In the genomic region with DNA sequence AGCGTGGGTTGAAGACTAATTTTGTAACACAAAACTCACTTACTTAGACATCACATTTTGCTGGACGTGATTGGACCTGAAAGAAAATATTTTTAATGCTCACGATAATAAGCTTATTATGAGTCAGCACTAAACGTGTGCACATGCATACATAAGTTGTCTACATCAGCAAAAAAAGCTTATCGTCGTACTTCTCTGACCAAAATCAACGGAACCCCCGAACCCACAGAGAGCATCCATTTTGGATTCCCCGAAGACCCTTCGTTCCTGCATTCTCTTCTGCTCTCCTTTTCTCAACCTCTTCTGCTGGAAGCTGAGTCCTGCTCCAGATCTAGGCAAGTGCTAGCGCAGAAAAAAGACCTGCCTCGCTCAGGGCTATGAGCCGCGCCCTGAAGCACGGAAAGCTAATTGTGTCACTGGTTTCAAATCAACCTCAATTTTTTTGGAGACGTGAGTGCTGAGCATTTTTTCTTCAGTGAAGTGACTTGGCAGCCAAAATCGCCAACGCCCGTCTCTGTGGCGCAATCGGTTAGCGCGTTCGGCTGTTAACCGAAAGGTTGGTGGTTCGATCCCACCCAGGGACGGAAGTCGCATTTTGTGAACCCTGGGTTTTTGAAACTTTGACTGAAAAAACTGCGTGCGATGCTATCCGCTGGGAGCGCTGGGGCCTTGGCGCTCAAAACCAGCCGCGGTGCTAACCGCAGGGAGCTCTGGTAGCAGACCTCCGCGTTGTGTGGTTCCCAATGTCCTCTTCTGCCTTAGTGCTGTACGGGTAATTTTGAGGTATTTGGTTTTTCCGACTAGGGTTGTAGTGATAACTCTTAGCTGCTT, we compare ENCODE assay signal across 1 cellular context.
A peak's percentile ranks its signal among the peaks of the same experiment; 100 is the strongest.
TF ChIP-seq lines count a peak whose summit lies in the region.
"Not testable (repeated sequence)": the region's sequence is repeated elsewhere in the genome, so short reads cannot be mapped to it uniquely, and the experiment has no call there.

No MANE protein-coding gene starts in this region.

TF ChIP-seq in K562, 482 proteins besides CTCF, POLR2A, EP300 and RAD21 (continued from another document and continues in another):
- TF ChIP-seq POLR2G (IDR thresholded peaks at IDR 0.05; ENCODE audit: low read depth, low read length) (peak; percentile 78), RNF2 (IDR thresholded peaks at IDR 0.05) (peak; percentile 70; the same call in 1 of the 2 replicates), FOXJ2 (tag; IDR thresholded peaks at IDR 0.05) (peak; percentile 63; the same call in 1 of the 2 replicates), NFRKB (IDR thresholded peaks at IDR 0.05; ENCODE audit: low read depth) (peak; percentile 61; the same call in 1 of the 2 replicates), ZBTB8A (IDR thresholded peaks at IDR 0.05; ENCODE audit: partially characterized antibody) (peak; percentile 80), ZBTB1 (CRISPR knock-in tag; IDR thresholded peaks at IDR 0.05; ENCODE audit: borderline replicate concordance, low read depth) (peak; percentile 87), TBP (optimal IDR thresholded peaks at IDR 0.05; ENCODE audit: low read depth, low read length) (peak; percentile 97), SP1 (CRISPR knock-in tag; IDR thresholded peaks at IDR 0.05) (peak; percentile 89; the same call in 1 of the 2 replicates), MAFK (IDR thresholded peaks at IDR 0.05; ENCODE audit: low read length) (peak; percentile 95), ZNF24 (IDR thresholded peaks at IDR 0.05) (peak; percentile 74; the same call in 1 of the 2 replicates), C11orf30 (IDR thresholded peaks at IDR 0.05; ENCODE audit: low read depth) (peak; percentile 99), E2F3 (CRISPR knock-in tag; IDR thresholded peaks at IDR 0.05) (peak; percentile 75; the same call in 1 of the 2 replicates), TCF7 (IDR thresholded peaks at IDR 0.05; ENCODE audit: borderline replicate concordance) (peak; percentile 46; the same call in 1 of the 2 replicates), MEF2A (IDR thresholded peaks at IDR 0.05; ENCODE audit: control insufficient read depth, low read depth, low read length) (0 out of 2 replicates have a peak, but pooled peaks have one; percentile 16), NRF1 (conservative IDR thresholded peaks at IDR 0.05 in 1 of 2, IDR thresholded peaks at IDR 0.05 in 1 of 2) (peak; percentile 60 to 62), KDM5B (IDR thresholded peaks at IDR 0.05; ENCODE audit: insufficient replicate concordance, low read depth, low read length) (peak; percentile 78), JUN (IDR thresholded peaks at IDR 0.05; ENCODE audit: borderline replicate concordance, low read depth, low read length) (peak; percentile 48), SUPT5H (IDR thresholded peaks at IDR 0.05) (0 out of 2 replicates have a peak, but pooled peaks have one; percentile 62), TARDBP (IDR thresholded peaks at IDR 0.05) (peak; percentile 84; the same call in 1 of the 2 replicates), DPF2 (IDR thresholded peaks at IDR 0.05) (peak; percentile 13; the same call in 1 of the 2 replicates), ZNF766 (CRISPR knock-in tag; conservative IDR thresholded peaks at IDR 0.05) (peak; percentile 89), MAZ (CRISPR knock-in tag; conservative IDR thresholded peaks at IDR 0.05 in 1 of 2, IDR thresholded peaks at IDR 0.05 in 1 of 2) (peak; percentile 52 to 64; a peak in 3 of 4 replicates), ZSCAN29 (IDR thresholded peaks at IDR 0.05) (0 out of 2 replicates have a peak, but pooled peaks have one; percentile 62), DMBX1 (CRISPR knock-in tag; IDR thresholded peaks at IDR 0.05; ENCODE audit: borderline replicate concordance) (0 out of 2 replicates have a peak, but pooled peaks have one; percentile 29), CTBP1 (IDR thresholded peaks at IDR 0.05; ENCODE audit: borderline replicate concordance) (peak; percentile 73; the same call in 1 of the 2 replicates), CHCHD3 (CRISPR knock-in tag; IDR thresholded peaks at IDR 0.05) (0 out of 2 replicates have a peak, but pooled peaks have one; percentile 63), NR1H2 (CRISPR knock-in tag; IDR thresholded peaks at IDR 0.05) (0 out of 2 replicates have a peak, but pooled peaks have one; percentile 28), FOSL1 (tag; conservative IDR thresholded peaks at IDR 0.05) (peak; percentile 63), PHF8 (IDR thresholded peaks at IDR 0.05; ENCODE audit: borderline replicate concordance, low read length) (peak; percentile 29; the same call in 1 of the 2 replicates), RFX5 (IDR thresholded peaks at IDR 0.05; ENCODE audit: low read depth, low read length) (peak; percentile 29; the same call in 1 of the 2 replicates), HLTF (IDR thresholded peaks at IDR 0.05) (peak; percentile 40; the same call in 1 of the 2 replicates), CEBPG (CRISPR knock-in tag; IDR thresholded peaks at IDR 0.05) (peak; percentile 97), CEBPG (tag; conservative IDR thresholded peaks at IDR 0.05 in 1 of 2, IDR thresholded peaks at IDR 0.05 in 1 of 2) (peak; percentile 95 to 96), HNRNPLL (IDR thresholded peaks at IDR 0.05; ENCODE audit: low read depth, low read length, poor library complexity, severe bottlenecking) (peak; percentile 87), OTX1 (CRISPR knock-in tag; IDR thresholded peaks at IDR 0.05) (0 out of 2 replicates have a peak, but pooled peaks have one; percentile 35), CBX1 (IDR thresholded peaks at IDR 0.05; ENCODE audit: low read depth) (peak; percentile 91)
- TF ChIP-seq, protein P1, sequence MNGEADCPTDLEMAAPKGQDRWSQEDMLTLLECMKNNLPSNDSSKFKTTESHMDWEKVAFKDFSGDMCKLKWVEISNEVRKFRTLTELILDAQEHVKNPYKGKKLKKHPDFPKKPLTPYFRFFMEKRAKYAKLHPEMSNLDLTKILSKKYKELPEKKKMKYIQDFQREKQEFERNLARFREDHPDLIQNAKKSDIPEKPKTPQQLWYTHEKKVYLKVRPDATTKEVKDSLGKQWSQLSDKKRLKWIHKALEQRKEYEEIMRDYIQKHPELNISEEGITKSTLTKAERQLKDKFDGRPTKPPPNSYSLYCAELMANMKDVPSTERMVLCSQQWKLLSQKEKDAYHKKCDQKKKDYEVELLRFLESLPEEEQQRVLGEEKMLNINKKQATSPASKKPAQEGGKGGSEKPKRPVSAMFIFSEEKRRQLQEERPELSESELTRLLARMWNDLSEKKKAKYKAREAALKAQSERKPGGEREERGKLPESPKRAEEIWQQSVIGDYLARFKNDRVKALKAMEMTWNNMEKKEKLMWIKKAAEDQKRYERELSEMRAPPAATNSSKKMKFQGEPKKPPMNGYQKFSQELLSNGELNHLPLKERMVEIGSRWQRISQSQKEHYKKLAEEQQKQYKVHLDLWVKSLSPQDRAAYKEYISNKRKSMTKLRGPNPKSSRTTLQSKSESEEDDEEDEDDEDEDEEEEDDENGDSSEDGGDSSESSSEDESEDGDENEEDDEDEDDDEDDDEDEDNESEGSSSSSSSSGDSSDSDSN (IDR thresholded peaks at IDR 0.05; ENCODE audit: borderline replicate concordance in 1 of 2, low read depth in 2 of 2, low read length in 2 of 2) = peak; percentile 57 to 85; a peak in 3 of 4 replicates
- TF ChIP-seq, protein P2, sequence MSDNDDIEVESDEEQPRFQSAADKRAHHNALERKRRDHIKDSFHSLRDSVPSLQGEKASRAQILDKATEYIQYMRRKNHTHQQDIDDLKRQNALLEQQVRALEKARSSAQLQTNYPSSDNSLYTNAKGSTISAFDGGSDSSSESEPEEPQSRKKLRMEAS (CRISPR knock-in tag; IDR thresholded peaks at IDR 0.05) = 0 out of 2 replicates have a peak, but pooled peaks have one; percentile 35
- not testable (repeated sequence) for TF ChIP-seq JUN (CRISPR knock-in tag; IDR thresholded peaks at IDR 0.05; ENCODE audit: borderline replicate concordance)
- TF ChIP-seq, protein P3, sequence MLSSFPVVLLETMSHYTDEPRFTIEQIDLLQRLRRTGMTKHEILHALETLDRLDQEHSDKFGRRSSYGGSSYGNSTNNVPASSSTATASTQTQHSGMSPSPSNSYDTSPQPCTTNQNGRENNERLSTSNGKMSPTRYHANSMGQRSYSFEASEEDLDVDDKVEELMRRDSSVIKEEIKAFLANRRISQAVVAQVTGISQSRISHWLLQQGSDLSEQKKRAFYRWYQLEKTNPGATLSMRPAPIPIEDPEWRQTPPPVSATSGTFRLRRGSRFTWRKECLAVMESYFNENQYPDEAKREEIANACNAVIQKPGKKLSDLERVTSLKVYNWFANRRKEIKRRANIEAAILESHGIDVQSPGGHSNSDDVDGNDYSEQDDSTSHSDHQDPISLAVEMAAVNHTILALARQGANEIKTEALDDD (IDR thresholded peaks at IDR 0.05) = peak; percentile 92
- TF ChIP-seq, protein P4, sequence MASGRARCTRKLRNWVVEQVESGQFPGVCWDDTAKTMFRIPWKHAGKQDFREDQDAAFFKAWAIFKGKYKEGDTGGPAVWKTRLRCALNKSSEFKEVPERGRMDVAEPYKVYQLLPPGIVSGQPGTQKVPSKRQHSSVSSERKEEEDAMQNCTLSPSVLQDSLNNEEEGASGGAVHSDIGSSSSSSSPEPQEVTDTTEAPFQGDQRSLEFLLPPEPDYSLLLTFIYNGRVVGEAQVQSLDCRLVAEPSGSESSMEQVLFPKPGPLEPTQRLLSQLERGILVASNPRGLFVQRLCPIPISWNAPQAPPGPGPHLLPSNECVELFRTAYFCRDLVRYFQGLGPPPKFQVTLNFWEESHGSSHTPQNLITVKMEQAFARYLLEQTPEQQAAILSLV (tag; IDR thresholded peaks at IDR 0.05) = peak; percentile 91
- TF ChIP-seq, protein P5, sequence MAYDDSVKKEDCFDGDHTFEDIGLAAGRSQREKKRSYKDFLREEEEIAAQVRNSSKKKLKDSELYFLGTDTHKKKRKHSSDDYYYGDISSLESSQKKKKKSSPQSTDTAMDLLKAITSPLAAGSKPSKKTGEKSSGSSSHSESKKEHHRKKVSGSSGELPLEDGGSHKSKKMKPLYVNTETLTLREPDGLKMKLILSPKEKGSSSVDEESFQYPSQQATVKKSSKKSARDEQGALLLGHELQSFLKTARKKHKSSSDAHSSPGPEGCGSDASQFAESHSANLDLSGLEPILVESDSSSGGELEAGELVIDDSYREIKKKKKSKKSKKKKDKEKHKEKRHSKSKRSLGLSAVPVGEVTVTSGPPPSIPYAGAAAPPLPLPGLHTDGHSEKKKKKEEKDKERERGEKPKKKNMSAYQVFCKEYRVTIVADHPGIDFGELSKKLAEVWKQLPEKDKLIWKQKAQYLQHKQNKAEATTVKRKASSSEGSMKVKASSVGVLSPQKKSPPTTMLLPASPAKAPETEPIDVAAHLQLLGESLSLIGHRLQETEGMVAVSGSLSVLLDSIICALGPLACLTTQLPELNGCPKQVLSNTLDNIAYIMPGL (CRISPR knock-in tag; IDR thresholded peaks at IDR 0.05) = peak; percentile 94; the same call in 1 of the 2 replicates
- TF ChIP-seq, protein P6, sequence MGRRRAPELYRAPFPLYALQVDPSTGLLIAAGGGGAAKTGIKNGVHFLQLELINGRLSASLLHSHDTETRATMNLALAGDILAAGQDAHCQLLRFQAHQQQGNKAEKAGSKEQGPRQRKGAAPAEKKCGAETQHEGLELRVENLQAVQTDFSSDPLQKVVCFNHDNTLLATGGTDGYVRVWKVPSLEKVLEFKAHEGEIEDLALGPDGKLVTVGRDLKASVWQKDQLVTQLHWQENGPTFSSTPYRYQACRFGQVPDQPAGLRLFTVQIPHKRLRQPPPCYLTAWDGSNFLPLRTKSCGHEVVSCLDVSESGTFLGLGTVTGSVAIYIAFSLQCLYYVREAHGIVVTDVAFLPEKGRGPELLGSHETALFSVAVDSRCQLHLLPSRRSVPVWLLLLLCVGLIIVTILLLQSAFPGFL (CRISPR knock-in tag; IDR thresholded peaks at IDR 0.05) = peak; percentile 71; the same call in 1 of the 2 replicates
- TF ChIP-seq, protein P7, sequence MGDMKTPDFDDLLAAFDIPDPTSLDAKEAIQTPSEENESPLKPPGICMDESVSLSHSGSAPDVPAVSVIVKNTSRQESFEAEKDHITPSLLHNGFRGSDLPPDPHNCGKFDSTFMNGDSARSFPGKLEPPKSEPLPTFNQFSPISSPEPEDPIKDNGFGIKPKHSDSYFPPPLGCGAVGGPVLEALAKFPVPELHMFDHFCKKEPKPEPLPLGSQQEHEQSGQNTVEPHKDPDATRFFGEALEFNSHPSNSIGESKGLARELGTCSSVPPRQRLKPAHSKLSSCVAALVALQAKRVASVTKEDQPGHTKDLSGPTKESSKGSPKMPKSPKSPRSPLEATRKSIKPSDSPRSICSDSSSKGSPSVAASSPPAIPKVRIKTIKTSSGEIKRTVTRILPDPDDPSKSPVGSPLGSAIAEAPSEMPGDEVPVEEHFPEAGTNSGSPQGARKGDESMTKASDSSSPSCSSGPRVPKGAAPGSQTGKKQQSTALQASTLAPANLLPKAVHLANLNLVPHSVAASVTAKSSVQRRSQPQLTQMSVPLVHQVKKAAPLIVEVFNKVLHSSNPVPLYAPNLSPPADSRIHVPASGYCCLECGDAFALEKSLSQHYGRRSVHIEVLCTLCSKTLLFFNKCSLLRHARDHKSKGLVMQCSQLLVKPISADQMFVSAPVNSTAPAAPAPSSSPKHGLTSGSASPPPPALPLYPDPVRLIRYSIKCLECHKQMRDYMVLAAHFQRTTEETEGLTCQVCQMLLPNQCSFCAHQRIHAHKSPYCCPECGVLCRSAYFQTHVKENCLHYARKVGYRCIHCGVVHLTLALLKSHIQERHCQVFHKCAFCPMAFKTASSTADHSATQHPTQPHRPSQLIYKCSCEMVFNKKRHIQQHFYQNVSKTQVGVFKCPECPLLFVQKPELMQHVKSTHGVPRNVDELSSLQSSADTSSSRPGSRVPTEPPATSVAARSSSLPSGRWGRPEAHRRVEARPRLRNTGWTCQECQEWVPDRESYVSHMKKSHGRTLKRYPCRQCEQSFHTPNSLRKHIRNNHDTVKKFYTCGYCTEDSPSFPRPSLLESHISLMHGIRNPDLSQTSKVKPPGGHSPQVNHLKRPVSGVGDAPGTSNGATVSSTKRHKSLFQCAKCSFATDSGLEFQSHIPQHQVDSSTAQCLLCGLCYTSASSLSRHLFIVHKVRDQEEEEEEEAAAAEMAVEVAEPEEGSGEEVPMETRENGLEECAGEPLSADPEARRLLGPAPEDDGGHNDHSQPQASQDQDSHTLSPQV (IDR thresholded peaks at IDR 0.05) = peak; percentile 89
- TF ChIP-seq, protein P8, sequence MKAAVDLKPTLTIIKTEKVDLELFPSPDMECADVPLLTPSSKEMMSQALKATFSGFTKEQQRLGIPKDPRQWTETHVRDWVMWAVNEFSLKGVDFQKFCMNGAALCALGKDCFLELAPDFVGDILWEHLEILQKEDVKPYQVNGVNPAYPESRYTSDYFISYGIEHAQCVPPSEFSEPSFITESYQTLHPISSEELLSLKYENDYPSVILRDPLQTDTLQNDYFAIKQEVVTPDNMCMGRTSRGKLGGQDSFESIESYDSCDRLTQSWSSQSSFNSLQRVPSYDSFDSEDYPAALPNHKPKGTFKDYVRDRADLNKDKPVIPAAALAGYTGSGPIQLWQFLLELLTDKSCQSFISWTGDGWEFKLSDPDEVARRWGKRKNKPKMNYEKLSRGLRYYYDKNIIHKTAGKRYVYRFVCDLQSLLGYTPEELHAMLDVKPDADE (conservative IDR thresholded peaks at IDR 0.05; ENCODE audit: control insufficient read depth, low read depth, low read length) = peak; percentile 86
- TF ChIP-seq, protein P9, sequence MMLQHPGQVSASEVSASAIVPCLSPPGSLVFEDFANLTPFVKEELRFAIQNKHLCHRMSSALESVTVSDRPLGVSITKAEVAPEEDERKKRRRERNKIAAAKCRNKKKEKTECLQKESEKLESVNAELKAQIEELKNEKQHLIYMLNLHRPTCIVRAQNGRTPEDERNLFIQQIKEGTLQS (IDR thresholded peaks at IDR 0.05) = peak; percentile 56
- TF ChIP-seq, protein P9 (CRISPR knock-in tag; conservative IDR thresholded peaks at IDR 0.05) = not testable (repeated sequence)
